18 cellular contexts compared by ENCODE assay signal in genomic region chr17:80092959-80093358, GRCh38. TPM values are rescaled to one million over a fixed set of nuclear protein-coding genes. Genes with fewer than 3 reads are reported as not detected.
A peak's percentile ranks its signal among the peaks of the same experiment; 100 is the strongest.
DNase-seq lines count a peak whose midpoint lies in the region; ATAC-seq and TF ChIP-seq lines count a peak whose summit lies in the region.
"Had no signal": no experiment of that assay in that cellular context is flagged by ENCODE, and none has a peak within 500 bp of the region (broad histone marks: within the 10 kb centered on the region; RNA-seq: fewer than 3 reads in every experiment).

No MANE protein-coding gene starts in this region.

- H3K36me3 Mint-ChIP-seq in natural killer cell treated with Interleukin-12 subunit alpha and Interleukin-12 subunit beta and Interleukin-15 and Interleukin-18, amount 100 ng/mL, for 72 hours: no peaks in the 10 kb centered on the region
- H3K36me3 Mint-ChIP-seq: activated CD4-positive, alpha-beta memory T cell treated with anti-CD3 and anti-CD28 coated beads for 36 hours; activated naive CD8-positive, alpha-beta T cell treated with anti-CD3 and anti-CD28 coated beads for 36 hours had no signal

- H3K9me3 Mint-ChIP-seq in natural killer cell treated with Interleukin-12 subunit alpha and Interleukin-12 subunit beta and Interleukin-15 and Interleukin-18, amount 100 ng/mL, for 72 hours: no peaks in the 10 kb centered on the region
- H3K9me3 Mint-ChIP-seq: activated CD4-positive, alpha-beta memory T cell treated with anti-CD3 and anti-CD28 coated beads for 36 hours; activated naive CD8-positive, alpha-beta T cell treated with anti-CD3 and anti-CD28 coated beads for 36 hours; activated T-cell treated with anti-CD3 and anti-CD28 coated beads, Interleukin-2, amount 50 U/mL, for 24 hours; nephron; stimulated activated naive CD8-positive, alpha-beta T cell treated with anti-CD3 and anti-CD28 coated beads, Interleukin-15, amount 100 ng/mL, for 72 hours had no signal

- H3K9me3 ChIP-seq in heart right ventricle (no peaks in the 10 kb centered on the region), neutrophil (no peaks in the 10 kb centered on the region), testis (no peaks in the 10 kb centered on the region)
- H3K9me3 ChIP-seq: SK-N-SH had no signal

- H3K27me3 Mint-ChIP-seq in natural killer cell treated with Interleukin-12 subunit alpha and Interleukin-12 subunit beta and Interleukin-15 and Interleukin-18, amount 100 ng/mL, for 72 hours: no peaks in the 10 kb centered on the region
- H3K27me3 Mint-ChIP-seq: activated naive CD8-positive, alpha-beta T cell treated with anti-CD3 and anti-CD28 coated beads for 36 hours; activated T-cell treated with anti-CD3 and anti-CD28 coated beads, Interleukin-2, amount 50 U/mL, for 24 hours; stimulated activated naive CD8-positive, alpha-beta T cell treated with anti-CD3 and anti-CD28 coated beads, Interleukin-15, amount 100 ng/mL, for 72 hours had no signal

- H3K4me3 ChIP-seq in HL-60 (replicated peaks; ENCODE audit: insufficient read depth, low read length) (no peak overlapping the region), heart right ventricle (no peak overlapping the region), neutrophil (ENCODE audit: low read depth in 1 of 2, low read length in 1 of 2) (peak overlapping the region; percentile 26 to 37), testis (no peak overlapping the region)

- H3K4me1 ChIP-seq in heart right ventricle: peaks cover 0 to 28% (median 0%) of the 10 kb centered on the region in 9 donors
- peaks cover 40% of the 10 kb centered on the region in 2 experiments for H3K4me1 ChIP-seq in neutrophil (ENCODE audit: control insufficient read depth in 1 of 2, insufficient read depth in 1 of 2, low read depth in 1 of 2, low read length in 1 of 2)
- H3K4me1 ChIP-seq in testis: no peaks in the 10 kb centered on the region

- no peak for TF ChIP-seq POLR2A in testis (IDR thresholded peaks at IDR 0.05)

- H3K36me3 ChIP-seq in heart right ventricle (no peaks in the 10 kb centered on the region), neutrophil (no peaks in the 10 kb centered on the region), testis (ENCODE audit: low read depth, missing control alignments) (no peaks in the 10 kb centered on the region)
- H3K36me3 ChIP-seq: brain microvascular endothelial cell had no signal

- intact Hi-C loops in heart right ventricle (cut with DNase I): no loop called here
- intact Hi-C loops in testis (cut with DNase I; ENCODE audit: low total_unique reads): no loop called here

- no peak overlapping the region for H3K4me3 Mint-ChIP-seq in natural killer cell treated with Interleukin-12 subunit alpha and Interleukin-12 subunit beta and Interleukin-15 and Interleukin-18, amount 100 ng/mL, for 72 hours
- H3K4me3 Mint-ChIP-seq: activated CD4-positive, alpha-beta memory T cell treated with anti-CD3 and anti-CD28 coated beads for 36 hours; activated naive CD8-positive, alpha-beta T cell treated with anti-CD3 and anti-CD28 coated beads for 36 hours; activated T-cell treated with anti-CD3 and anti-CD28 coated beads, Interleukin-2, amount 50 U/mL, for 24 hours; nephron; stimulated activated naive CD8-positive, alpha-beta T cell treated with anti-CD3 and anti-CD28 coated beads, Interleukin-15, amount 100 ng/mL, for 72 hours had no signal

- H3K4me1 Mint-ChIP-seq in natural killer cell treated with Interleukin-12 subunit alpha and Interleukin-12 subunit beta and Interleukin-15 and Interleukin-18, amount 100 ng/mL, for 72 hours (ENCODE audit: low read depth in 2 of 2): no peaks in the 10 kb centered on the region
- H3K4me1 Mint-ChIP-seq: activated naive CD8-positive, alpha-beta T cell treated with anti-CD3 and anti-CD28 coated beads for 36 hours; stimulated activated naive CD8-positive, alpha-beta T cell treated with anti-CD3 and anti-CD28 coated beads, Interleukin-15, amount 100 ng/mL, for 72 hours had no signal

- ATAC-seq in heart right ventricle: peak in 6 of 8 donors; percentile 42 to 69 (median 50)
- ATAC-seq in natural killer cell treated with Interleukin-12 subunit alpha and Interleukin-12 subunit beta and Interleukin-15 and Interleukin-18, amount 100 ng/mL, for 72 hours: no peak
- ATAC-seq in HG03520 (IDR thresholded peaks at IDR 0.05; ENCODE audit: unreplicated experiment): no peak
- ATAC-seq: stimulated activated naive CD8-positive, alpha-beta T cell treated with anti-CD3 and anti-CD28 coated beads, Interleukin-15, amount 100 ng/mL, for 72 hours had no signal

- H3K27me3 ChIP-seq in HL-60 (ENCODE audit: insufficient read depth, poor library complexity, severe bottlenecking) (no peaks in the 10 kb centered on the region), heart right ventricle (no peaks in the 10 kb centered on the region), neutrophil (peaks cover 8% of the 10 kb centered on the region), testis (no peaks in the 10 kb centered on the region)
- H3K27me3 ChIP-seq: brain microvascular endothelial cell had no signal

- DNase-seq in HL-60 (ENCODE audit: low read depth in 1 of 2, low spot score in 1 of 2) (peak; percentile 85 to 86), SKM-1 (lab: John Stamatoyannopoulos, UW; ENCODE audit: unreplicated experiment) (peak; percentile 90), heart right ventricle (no peak), ureter (ENCODE audit: low spot score) (no peak), testis (no peak)
- DNase-seq in natural killer cell treated with Interleukin-12 subunit alpha and Interleukin-12 subunit beta and Interleukin-15 and Interleukin-18, amount 100 ng/mL, for 72 hours (ENCODE audit: low spot score): no peak
- DNase-seq: activated CD4-positive, alpha-beta memory T cell treated with anti-CD3 and anti-CD28 coated beads for 36 hours; activated naive CD8-positive, alpha-beta T cell treated with anti-CD3 and anti-CD28 coated beads for 36 hours; activated T-cell treated with anti-CD3 and anti-CD28 coated beads, Interleukin-2, amount 50 U/mL, for 24 hours; brain microvascular endothelial cell; effector CD4-positive, alpha-beta T cell; NCI-H146; SK-N-SH; stimulated activated naive CD8-positive, alpha-beta T cell treated with anti-CD3 and anti-CD28 coated beads, Interleukin-15, amount 100 ng/mL, for 72 hours had no signal

- 62 to 77% methylated on average over 8 of the region's 8 CpGs for WGBS in heart right ventricle, 2 donors
- 57 to 70% methylated on average over 8 of the region's 8 CpGs for WGBS in testis, 2 donors

- H3K27ac ChIP-seq in HL-60 (replicated peaks): peak overlapping the region; percentile 75
- H3K27ac ChIP-seq in heart right ventricle: peak overlapping the region in 1 of 10 donors; percentile 90
- peak overlapping the region; percentile 94 for H3K27ac ChIP-seq in neutrophil
- H3K27ac ChIP-seq in testis: no peak overlapping the region
- H3K27ac ChIP-seq: brain microvascular endothelial cell, KMS-11 had no signal

- TF ChIP-seq CTCF in HL-60 (IDR thresholded peaks at IDR 0.05; ENCODE audit: insufficient read depth, low read length): no peak
- TF ChIP-seq CTCF in heart right ventricle (IDR thresholded peaks at IDR 0.05): no peak
- TF ChIP-seq CTCF in neutrophil (IDR thresholded peaks at IDR 0.05): peak; percentile 18
- TF ChIP-seq CTCF in testis (IDR thresholded peaks at IDR 0.05): no peak

- H3K27ac Mint-ChIP-seq in natural killer cell treated with Interleukin-12 subunit alpha and Interleukin-12 subunit beta and Interleukin-15 and Interleukin-18, amount 100 ng/mL, for 72 hours: no peak overlapping the region
- H3K27ac Mint-ChIP-seq: activated CD4-positive, alpha-beta memory T cell treated with anti-CD3 and anti-CD28 coated beads for 36 hours; activated naive CD8-positive, alpha-beta T cell treated with anti-CD3 and anti-CD28 coated beads for 36 hours; activated T-cell treated with anti-CD3 and anti-CD28 coated beads, Interleukin-2, amount 50 U/mL, for 24 hours; nephron; stimulated activated naive CD8-positive, alpha-beta T cell treated with anti-CD3 and anti-CD28 coated beads, Interleukin-15, amount 100 ng/mL, for 72 hours had no signal

RNA-seq across cellular contexts. Expression of gene GAA, which starts 8.4 kb away (rescaled TPM):
- total RNA-seq in heart right ventricle (10 to 100 TPM; 29.6 to 67.7 (median 52.1) TPM), ureter (60.7 TPM), testis (100 to 1,000 TPM; 166 to 190 TPM)
- polyA plus RNA-seq in heart right ventricle (10 to 100 TPM; 26.4 to 41.0 TPM), testis (ENCODE audit: insufficient read depth, low read depth, low replicate concordance) (155 TPM)
- 10 to 100 TPM; 20.9 to 24.0 TPM for total RNA-seq in natural killer cell treated with Interleukin-12 subunit alpha and Interleukin-12 subunit beta and Interleukin-15 and Interleukin-18, amount 100 ng/mL, for 72 hours

RNA-seq across cellular contexts. Expression of gene EIF4A3, which starts 54.0 kb away (rescaled TPM):
- total RNA-seq in heart right ventricle: 10 to 100 TPM; 26.5 to 40.2 (median 34.3) TPM
- 10 to 100 TPM; 16.2 to 51.0 TPM for polyA plus RNA-seq in heart right ventricle
- 84.8 TPM for total RNA-seq in ureter
- total RNA-seq in testis: 10 to 100 TPM; 67.1 to 85.6 TPM
- 99.3 TPM for polyA plus RNA-seq in testis (ENCODE audit: insufficient read depth, low read depth, low replicate concordance)
- 100 to 1,000 TPM; 134 to 155 TPM for total RNA-seq in natural killer cell treated with Interleukin-12 subunit alpha and Interleukin-12 subunit beta and Interleukin-15 and Interleukin-18, amount 100 ng/mL, for 72 hours

RNA-seq across cellular contexts. Expression of gene CCDC40, which starts 56.5 kb away (rescaled TPM):
- 1 to 10 TPM; 3.4 to 8.9 (median 6.8) TPM for total RNA-seq in heart right ventricle
- polyA plus RNA-seq in heart right ventricle: 1 to 10 TPM; 2.0 to 5.8 TPM
- 12.4 TPM for total RNA-seq in ureter
- 10 to 100 TPM; 26.7 to 43.6 TPM for total RNA-seq in testis
- 38.6 TPM for polyA plus RNA-seq in testis (ENCODE audit: insufficient read depth, low read depth, low replicate concordance)
- under 1 TPM in 1 of 2 donors, not detected in 1; 0.56 TPM for total RNA-seq in natural killer cell treated with Interleukin-12 subunit alpha and Interleukin-12 subunit beta and Interleukin-15 and Interleukin-18, amount 100 ng/mL, for 72 hours

RNA-seq across cellular contexts. Expression of gene TBC1D16, which starts 57.3 kb away (rescaled TPM):
- 10 to 100 TPM; 13.5 to 23.3 (median 17.7) TPM for total RNA-seq in heart right ventricle
- polyA plus RNA-seq in heart right ventricle: 1 to 10 TPM; 4.8 to 5.7 TPM
- total RNA-seq in ureter: 37.0 TPM
- total RNA-seq in testis: 10 to 100 TPM; 11.0 to 16.0 TPM
- 11.7 TPM for polyA plus RNA-seq in testis (ENCODE audit: insufficient read depth, low read depth, low replicate concordance)
- total RNA-seq in natural killer cell treated with Interleukin-12 subunit alpha and Interleukin-12 subunit beta and Interleukin-15 and Interleukin-18, amount 100 ng/mL, for 72 hours: 1 to 10 TPM; 1.1 to 3.2 TPM

Comparison
In these comparisons a context has a peak if more than half of its experiments do, and no peak if none do; other contexts are left out.
1. DNase-seq: peak in HL-60 (2 of 2) and SKM-1 (single experiment); none in heart right ventricle (0 of 2), ureter (single experiment), testis (single experiment) and natural killer cell treated with Interleukin-12 subunit alpha and Interleukin-12 subunit beta and Interleukin-15 and Interleukin-18, amount 100 ng/mL, for 72 hours (single experiment).
2. H3K27ac ChIP-seq: peak in HL-60 (single experiment) and neutrophil (single experiment); none in testis (0 of 2).
3. H3K4me3 ChIP-seq: peak in neutrophil (2 of 2); none in HL-60 (single experiment), heart right ventricle (0 of 10) and testis (0 of 2).
4. ATAC-seq: peak in heart right ventricle (6 of 8); none in natural killer cell treated with Interleukin-12 subunit alpha and Interleukin-12 subunit beta and Interleukin-15 and Interleukin-18, amount 100 ng/mL, for 72 hours (0 of 2) and HG03520 (single experiment).